Comparison of ENCODE assay signal across 37 cellular contexts in genomic region chr2:132475615-132476014, GRCh38. TPM values are rescaled to one million over a fixed set of nuclear protein-coding genes. Genes with fewer than 3 reads are reported as not detected.
"Had no signal": no experiment of that assay in that cellular context is flagged by ENCODE, and none has a peak within 500 bp of the region (broad histone marks: within the 10 kb centered on the region; RNA-seq: fewer than 3 reads in every experiment).

No MANE protein-coding gene starts in this region.

- H3K27ac ChIP-seq: adrenal gland, body of pancreas, brain microvascular endothelial cell, breast epithelium, VCaP had no signal

- H3K4me1 ChIP-seq: adrenal gland, breast epithelium had no signal

- FAIRE-seq: astrocyte, colon, TTC549 had no signal

- H3K9me3 ChIP-seq: adrenal gland, body of pancreas had no signal

- H3K4me3 ChIP-seq: adrenal gland, body of pancreas, breast epithelium had no signal

- H3K27me3 ChIP-seq: adrenal gland, body of pancreas, brain microvascular endothelial cell, breast epithelium had no signal

- DNase-seq: activated B cell treated with CpG ODN at 0.5 μM for 24 hours; activated CD4-positive, alpha-beta memory T cell treated with anti-CD3 and anti-CD28 coated beads for 36 hours; activated CD4-positive, alpha-beta T cell treated with anti-CD3 and anti-CD28 coated beads for 4 hours; activated CD4-positive, alpha-beta T cell treated with anti-CD3 and anti-CD28 coated beads, Interleukin-2, amount 10 ng/mL, durations not matched to agents 24 days and 14 days; activated CD4-positive, alpha-beta T cell treated with anti-CD3 and anti-CD28 coated beads, Interleukin-2, amount 50 U/mL, for 1 hour; activated CD4-positive, alpha-beta T cell treated with anti-CD3 and anti-CD28 coated beads, Interleukin-2, amount 50 U/mL, for 4 hours; activated CD4-positive, CD25-positive, alpha-beta regulatory T cell treated with anti-CD3 and anti-CD28 coated beads, Interleukin-2, amount 50 U/mL, for 72 hours; activated CD8-positive, alpha-beta memory T cell treated with anti-CD3 and anti-CD28 coated beads, Interleukin-2, amount 50 U/mL, for 4 hours; activated CD8-positive, alpha-beta T cell treated with anti-CD3 and anti-CD28 coated beads for 36 hours; activated effector memory CD4-positive, alpha-beta T cell treated with anti-CD3 and anti-CD28 coated beads, Interleukin-2, amount 50 U/mL, for 16 hours; activated gamma-delta T cell treated with Interleukin-2 at 50 U/mL for 16 hours; activated naive CD4-positive, alpha-beta T cell; activated naive CD4-positive, alpha-beta T cell treated with anti-CD3 and anti-CD28 coated beads for 36 hours; activated naive CD4-positive, alpha-beta T cell treated with anti-CD3 and anti-CD28 coated beads, Interleukin-2, amount 50 U/mL, for 16 hours; activated naive CD8-positive, alpha-beta T cell treated with anti-CD3 and anti-CD28 coated beads for 36 hours; activated T-cell treated with anti-CD3 and anti-CD28 coated beads for 4 hours; activated T-cell treated with anti-CD3 and anti-CD28 coated beads, Interleukin-2, amount 50 U/mL, for 1 hour; activated T-cell treated with anti-CD3 and anti-CD28 coated beads, Interleukin-2, amount 50 U/mL, for 4 hours; activated T-cell treated with anti-CD3 and anti-CD28 coated beads, Interleukin-2, amount 50 U/mL, for 72 hours; adrenal gland; amniotic stem cell; aorta; body of pancreas; brain microvascular endothelial cell; central memory CD4-positive, alpha-beta T cell; T-helper 2 cell; T-helper 9 cell had no signal

- ATAC-seq: activated CD8-positive, alpha-beta T cell treated with anti-CD3 and anti-CD28 coated beads for 36 hours; activated naive CD4-positive, alpha-beta T cell treated with anti-CD3 and anti-CD28 coated beads, Interleukin-2, amount 50 U/mL, for 72 hours; activated T-cell treated with anti-CD3 and anti-CD28 coated beads, Interleukin-2, amount 50 U/mL, for 4 hours; activated T-cell treated with anti-CD3 and anti-CD28 coated beads, Interleukin-2, amount 50 U/mL, for 72 hours; activated T-helper 17 cell treated with anti-CD3 and anti-CD28 coated beads, Interleukin-2, amount 50 U/mL, for 72 hours; body of pancreas had no signal

- H3K36me3 ChIP-seq: adrenal gland, brain microvascular endothelial cell, breast epithelium had no signal

RNA-seq across cellular contexts. Expression of gene GPR39, which starts 59.0 kb away (rescaled TPM):
- total RNA-seq: activated B cell treated with CpG ODN at 0.5 μM for 24 hours; activated CD4-positive, alpha-beta memory T cell treated with anti-CD3 and anti-CD28 coated beads for 36 hours; activated CD4-positive, alpha-beta T cell treated with anti-CD3 and anti-CD28 coated beads, Interleukin-2, amount 10 ng/mL, durations not matched to agents 24 days and 14 days; activated CD8-positive, alpha-beta memory T cell treated with anti-CD3 and anti-CD28 coated beads for 36 hours; activated CD8-positive, alpha-beta T cell treated with anti-CD3 and anti-CD28 coated beads for 36 hours; activated naive CD4-positive, alpha-beta T cell treated with anti-CD3 and anti-CD28 coated beads for 36 hours; activated naive CD4-positive, alpha-beta T cell treated with anti-CD3 and anti-CD28 coated beads, Interleukin-2, amount 50 U/mL, for 72 hours; activated naive CD8-positive, alpha-beta T cell treated with anti-CD3 and anti-CD28 coated beads for 36 hours; activated T-cell treated with anti-CD3 and anti-CD28 coated beads, Interleukin-2, amount 50 U/mL, for 4 hours; activated T-cell treated with anti-CD3 and anti-CD28 coated beads, Interleukin-2, amount 50 U/mL, for 72 hours; activated T-helper 1 cell treated with anti-CD3 and anti-CD28 coated beads, Interleukin-12 subunit alpha, Interleukin-12 subunit beta, Interleukin-2, Interleukin-4 antibody, amounts not matched to agents 30 ng/mL and 10 ng/mL and 1 ng/mL, durations not matched to agents 14 hours and 24 hours and 36 hours; activated T-helper 17 cell treated with anti-CD3 and anti-CD28 coated beads, Interleukin-2, amount 50 U/mL, for 72 hours; cardiac septum had no signal
- polyA plus RNA-seq: aorta had no signal
